1 cellular context compared by ENCODE assay signal in the genomic region with DNA sequence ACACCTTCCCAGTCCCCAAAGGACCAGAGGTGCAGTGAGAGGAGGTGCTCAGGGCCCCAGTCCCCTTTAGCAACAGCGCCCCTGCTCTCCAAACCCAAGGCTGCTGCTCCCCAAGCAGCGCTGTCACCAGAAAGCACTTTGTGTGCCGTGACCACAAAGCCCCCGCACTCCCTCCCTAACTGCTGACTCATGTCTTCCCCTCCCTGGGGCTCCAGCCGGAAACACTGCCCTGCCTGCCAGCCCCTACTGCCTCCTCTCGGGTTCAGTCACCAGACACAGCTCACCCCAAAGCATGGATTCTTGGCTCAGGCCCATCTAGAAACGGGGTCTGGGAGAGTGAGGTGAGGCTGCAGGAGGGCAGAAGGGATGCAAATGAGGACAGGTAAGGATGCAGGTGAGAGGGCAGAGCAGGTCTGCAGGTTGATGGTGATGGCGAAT.
A peak's percentile ranks its signal among the peaks of the same experiment; 100 is the strongest.
TF ChIP-seq lines count a peak whose summit lies in the region.

No MANE protein-coding gene starts in this region.

TF ChIP-seq in HCT116, 20 proteins besides CTCF, POLR2A, EP300 and RAD21 (continued from another document):
- TF ChIP-seq, protein P1, sequence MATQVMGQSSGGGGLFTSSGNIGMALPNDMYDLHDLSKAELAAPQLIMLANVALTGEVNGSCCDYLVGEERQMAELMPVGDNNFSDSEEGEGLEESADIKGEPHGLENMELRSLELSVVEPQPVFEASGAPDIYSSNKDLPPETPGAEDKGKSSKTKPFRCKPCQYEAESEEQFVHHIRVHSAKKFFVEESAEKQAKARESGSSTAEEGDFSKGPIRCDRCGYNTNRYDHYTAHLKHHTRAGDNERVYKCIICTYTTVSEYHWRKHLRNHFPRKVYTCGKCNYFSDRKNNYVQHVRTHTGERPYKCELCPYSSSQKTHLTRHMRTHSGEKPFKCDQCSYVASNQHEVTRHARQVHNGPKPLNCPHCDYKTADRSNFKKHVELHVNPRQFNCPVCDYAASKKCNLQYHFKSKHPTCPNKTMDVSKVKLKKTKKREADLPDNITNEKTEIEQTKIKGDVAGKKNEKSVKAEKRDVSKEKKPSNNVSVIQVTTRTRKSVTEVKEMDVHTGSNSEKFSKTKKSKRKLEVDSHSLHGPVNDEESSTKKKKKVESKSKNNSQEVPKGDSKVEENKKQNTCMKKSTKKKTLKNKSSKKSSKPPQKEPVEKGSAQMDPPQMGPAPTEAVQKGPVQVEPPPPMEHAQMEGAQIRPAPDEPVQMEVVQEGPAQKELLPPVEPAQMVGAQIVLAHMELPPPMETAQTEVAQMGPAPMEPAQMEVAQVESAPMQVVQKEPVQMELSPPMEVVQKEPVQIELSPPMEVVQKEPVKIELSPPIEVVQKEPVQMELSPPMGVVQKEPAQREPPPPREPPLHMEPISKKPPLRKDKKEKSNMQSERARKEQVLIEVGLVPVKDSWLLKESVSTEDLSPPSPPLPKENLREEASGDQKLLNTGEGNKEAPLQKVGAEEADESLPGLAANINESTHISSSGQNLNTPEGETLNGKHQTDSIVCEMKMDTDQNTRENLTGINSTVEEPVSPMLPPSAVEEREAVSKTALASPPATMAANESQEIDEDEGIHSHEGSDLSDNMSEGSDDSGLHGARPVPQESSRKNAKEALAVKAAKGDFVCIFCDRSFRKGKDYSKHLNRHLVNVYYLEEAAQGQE (IDR thresholded peaks at IDR 0.05; ENCODE audit: low read depth): no peak
- TF ChIP-seq SP1 (IDR thresholded peaks at IDR 0.05; ENCODE audit: low read depth) (peak; percentile 80), ELF1 (IDR thresholded peaks at IDR 0.05; ENCODE audit: borderline replicate concordance, low read depth) (no peak), POLR2AphosphoS5 (IDR thresholded peaks at IDR 0.05; ENCODE audit: low read depth, low read length) (peak; percentile 33; the same call in 1 of the 2 replicates), JUND (IDR thresholded peaks at IDR 0.05) (peak; percentile 86), TCF7L2 (IDR thresholded peaks at IDR 0.05; ENCODE audit: borderline replicate concordance, extremely low read depth, insufficient read depth, insufficient read length) (peak; percentile 55)
- TF ChIP-seq, protein P2, sequence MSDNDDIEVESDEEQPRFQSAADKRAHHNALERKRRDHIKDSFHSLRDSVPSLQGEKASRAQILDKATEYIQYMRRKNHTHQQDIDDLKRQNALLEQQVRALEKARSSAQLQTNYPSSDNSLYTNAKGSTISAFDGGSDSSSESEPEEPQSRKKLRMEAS (IDR thresholded peaks at IDR 0.05): peak; percentile 53; the same call in 1 of the 2 replicates
